1 cellular context compared by ENCODE assay signal in the genomic region with DNA sequence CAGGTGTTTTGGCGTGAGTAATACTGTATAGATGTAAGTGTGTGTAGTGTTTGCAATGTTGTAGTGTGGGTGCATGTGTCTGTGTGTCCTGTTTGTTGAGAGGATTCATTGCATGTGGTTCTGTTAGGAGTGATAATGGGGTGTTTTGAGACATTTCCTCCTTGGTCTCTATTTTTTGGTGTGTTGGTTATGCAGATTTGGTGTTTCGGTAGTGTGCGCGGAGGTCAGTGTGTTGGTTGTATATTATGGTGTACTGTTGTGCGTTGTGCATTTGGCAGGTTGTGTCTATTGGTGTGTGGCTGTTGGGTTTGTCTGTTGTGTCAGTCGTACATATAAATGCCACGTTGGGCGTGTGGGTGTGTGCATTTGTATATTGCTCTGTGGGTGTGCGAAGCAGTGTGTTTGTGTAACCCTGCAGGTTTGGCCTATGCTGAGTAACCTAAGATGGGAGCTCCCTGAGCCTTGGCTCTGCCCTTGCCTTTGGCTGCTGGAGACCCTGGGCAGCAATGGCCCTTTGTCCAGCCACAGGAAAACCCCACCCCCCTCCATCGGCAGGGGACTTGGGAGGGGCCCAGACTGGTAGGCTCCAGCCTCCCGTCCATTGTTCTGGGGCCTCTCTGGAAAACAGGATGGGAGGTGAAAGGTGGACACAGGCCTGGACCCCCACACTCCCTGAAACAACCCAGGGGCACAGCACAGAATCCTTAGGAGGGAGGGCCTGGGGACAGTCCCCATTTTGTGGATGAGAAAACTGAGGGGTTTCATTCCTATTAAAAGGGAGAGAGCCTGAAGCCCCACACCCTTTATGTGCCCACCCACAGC.
A peak's percentile ranks its signal among the peaks of the same experiment; 100 is the strongest.
TF ChIP-seq lines count a peak whose summit lies in the region.

No MANE protein-coding gene starts in this region.

TF ChIP-seq in HepG2, 621 proteins besides CTCF, POLR2A, EP300 and RAD21 (continued from another document and continues in another):
- TF ChIP-seq, protein P1, sequence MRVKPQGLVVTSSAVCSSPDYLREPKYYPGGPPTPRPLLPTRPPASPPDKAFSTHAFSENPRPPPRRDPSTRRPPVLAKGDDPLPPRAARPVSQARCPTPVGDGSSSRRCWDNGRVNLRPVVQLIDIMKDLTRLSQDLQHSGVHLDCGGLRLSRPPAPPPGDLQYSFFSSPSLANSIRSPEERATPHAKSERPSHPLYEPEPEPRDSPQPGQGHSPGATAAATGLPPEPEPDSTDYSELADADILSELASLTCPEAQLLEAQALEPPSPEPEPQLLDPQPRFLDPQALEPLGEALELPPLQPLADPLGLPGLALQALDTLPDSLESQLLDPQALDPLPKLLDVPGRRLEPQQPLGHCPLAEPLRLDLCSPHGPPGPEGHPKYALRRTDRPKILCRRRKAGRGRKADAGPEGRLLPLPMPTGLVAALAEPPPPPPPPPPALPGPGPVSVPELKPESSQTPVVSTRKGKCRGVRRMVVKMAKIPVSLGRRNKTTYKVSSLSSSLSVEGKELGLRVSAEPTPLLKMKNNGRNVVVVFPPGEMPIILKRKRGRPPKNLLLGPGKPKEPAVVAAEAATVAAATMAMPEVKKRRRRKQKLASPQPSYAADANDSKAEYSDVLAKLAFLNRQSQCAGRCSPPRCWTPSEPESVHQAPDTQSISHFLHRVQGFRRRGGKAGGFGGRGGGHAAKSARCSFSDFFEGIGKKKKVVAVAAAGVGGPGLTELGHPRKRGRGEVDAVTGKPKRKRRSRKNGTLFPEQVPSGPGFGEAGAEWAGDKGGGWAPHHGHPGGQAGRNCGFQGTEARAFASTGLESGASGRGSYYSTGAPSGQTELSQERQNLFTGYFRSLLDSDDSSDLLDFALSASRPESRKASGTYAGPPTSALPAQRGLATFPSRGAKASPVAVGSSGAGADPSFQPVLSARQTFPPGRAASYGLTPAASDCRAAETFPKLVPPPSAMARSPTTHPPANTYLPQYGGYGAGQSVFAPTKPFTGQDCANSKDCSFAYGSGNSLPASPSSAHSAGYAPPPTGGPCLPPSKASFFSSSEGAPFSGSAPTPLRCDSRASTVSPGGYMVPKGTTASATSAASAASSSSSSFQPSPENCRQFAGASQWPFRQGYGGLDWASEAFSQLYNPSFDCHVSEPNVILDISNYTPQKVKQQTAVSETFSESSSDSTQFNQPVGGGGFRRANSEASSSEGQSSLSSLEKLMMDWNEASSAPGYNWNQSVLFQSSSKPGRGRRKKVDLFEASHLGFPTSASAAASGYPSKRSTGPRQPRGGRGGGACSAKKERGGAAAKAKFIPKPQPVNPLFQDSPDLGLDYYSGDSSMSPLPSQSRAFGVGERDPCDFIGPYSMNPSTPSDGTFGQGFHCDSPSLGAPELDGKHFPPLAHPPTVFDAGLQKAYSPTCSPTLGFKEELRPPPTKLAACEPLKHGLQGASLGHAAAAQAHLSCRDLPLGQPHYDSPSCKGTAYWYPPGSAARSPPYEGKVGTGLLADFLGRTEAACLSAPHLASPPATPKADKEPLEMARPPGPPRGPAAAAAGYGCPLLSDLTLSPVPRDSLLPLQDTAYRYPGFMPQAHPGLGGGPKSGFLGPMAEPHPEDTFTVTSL (CRISPR knock-in tag; IDR thresholded peaks at IDR 0.05; ENCODE audit: borderline replicate concordance) = no peak
- TF ChIP-seq SRY (CRISPR knock-in tag; IDR thresholded peaks at IDR 0.05) (no peak), KDM1A (CRISPR knock-in tag; IDR thresholded peaks at IDR 0.05) (no peak), MBNL3 (CRISPR knock-in tag; conservative IDR thresholded peaks at IDR 0.05) (no peak), ZNF235 (CRISPR knock-in tag; IDR thresholded peaks at IDR 0.05; ENCODE audit: borderline replicate concordance) (no peak), ATF6 (CRISPR knock-in tag; conservative IDR thresholded peaks at IDR 0.05) (no peak), ZFP1 (CRISPR knock-in tag; IDR thresholded peaks at IDR 0.05) (no peak), ZNF264 (CRISPR knock-in tag; IDR thresholded peaks at IDR 0.05) (peak; percentile 58; the same call in 1 of the 2 replicates), SYNCRIP (IDR thresholded peaks at IDR 0.05; ENCODE audit: insufficient read depth, low read depth, low read length) (no peak), HCFC1 (IDR thresholded peaks at IDR 0.05; ENCODE audit: low read depth, low read length) (0 out of 2 replicates have a peak, but pooled peaks have one; percentile 12), SP140L (CRISPR knock-in tag; IDR thresholded peaks at IDR 0.05; ENCODE audit: borderline replicate concordance) (no peak), POGZ (CRISPR knock-in tag; IDR thresholded peaks at IDR 0.05) (no peak; the same call in 1 of the 2 replicates), SAP130 (CRISPR knock-in tag; IDR thresholded peaks at IDR 0.05; ENCODE audit: low read depth) (peak; percentile 78), ZNF282 (IDR thresholded peaks at IDR 0.05; ENCODE audit: partially characterized antibody) (no peak), ZNF160 (CRISPR knock-in tag; IDR thresholded peaks at IDR 0.05) (no peak), ARNT2 (CRISPR knock-in tag; IDR thresholded peaks at IDR 0.05; ENCODE audit: low read depth) (no peak), ETV5 (CRISPR knock-in tag; IDR thresholded peaks at IDR 0.05; ENCODE audit: borderline replicate concordance) (peak; percentile 76), ARID2 (CRISPR knock-in tag; IDR thresholded peaks at IDR 0.05; ENCODE audit: borderline replicate concordance) (no peak), ZNF720 (CRISPR knock-in tag; IDR thresholded peaks at IDR 0.05) (no peak), RBM39 (IDR thresholded peaks at IDR 0.05; ENCODE audit: low read depth, low read length, poor library complexity, severe bottlenecking) (no peak), HOXA7 (CRISPR knock-in tag; IDR thresholded peaks at IDR 0.05) (no peak), HNF1B (CRISPR knock-in tag; IDR thresholded peaks at IDR 0.05) (no peak), NR2F6 (IDR thresholded peaks at IDR 0.05) (peak; percentile 72), NR2F6 (CRISPR knock-in tag; IDR thresholded peaks at IDR 0.05) (peak; percentile 77; the same call in 1 of the 2 replicates), MED8 (CRISPR knock-in tag; IDR thresholded peaks at IDR 0.05; ENCODE audit: insufficient replicate concordance) (no peak), ZNF292 (CRISPR knock-in tag; IDR thresholded peaks at IDR 0.05; ENCODE audit: borderline replicate concordance, low read depth) (peak; percentile 73; the same call in 1 of the 2 replicates), POLR2AphosphoS2 (IDR thresholded peaks at IDR 0.05; ENCODE audit: low read depth, low read length) (no peak), NAIF1 (CRISPR knock-in tag; IDR thresholded peaks at IDR 0.05; ENCODE audit: borderline replicate concordance) (no peak), ZEB1 (IDR thresholded peaks at IDR 0.05; ENCODE audit: insufficient replicate concordance, low read depth) (no peak), TFDP2 (CRISPR knock-in tag; IDR thresholded peaks at IDR 0.05) (no peak), FOXA3 (CRISPR knock-in tag; IDR thresholded peaks at IDR 0.05) (no peak; the same call in 1 of the 2 replicates), HES4 (CRISPR knock-in tag; IDR thresholded peaks at IDR 0.05; ENCODE audit: borderline replicate concordance) (no peak), ZNF747 (CRISPR knock-in tag; IDR thresholded peaks at IDR 0.05; ENCODE audit: borderline replicate concordance) (no peak), ZBTB21 (CRISPR knock-in tag; IDR thresholded peaks at IDR 0.05) (no peak), CREB1 (IDR thresholded peaks at IDR 0.05) (no peak), CREB1 (CRISPR knock-in tag; IDR thresholded peaks at IDR 0.05) (no peak), KDM5A (IDR thresholded peaks at IDR 0.05; ENCODE audit: borderline replicate concordance, low read length) (no peak; the same call in 1 of the 2 replicates), PCBP2 (optimal IDR thresholded peaks at IDR 0.05; ENCODE audit: low read depth, low read length, poor library complexity, severe bottlenecking) (no peak), ZFP37 (CRISPR knock-in tag; IDR thresholded peaks at IDR 0.05; ENCODE audit: borderline replicate concordance) (peak; percentile 73; the same call in 1 of the 2 replicates), ZNF34 (CRISPR knock-in tag; IDR thresholded peaks at IDR 0.05; ENCODE audit: borderline replicate concordance) (no peak), CBX2 (IDR thresholded peaks at IDR 0.05; ENCODE audit: low read depth, low read length) (no peak), CBX2 (CRISPR knock-in tag; IDR thresholded peaks at IDR 0.05; ENCODE audit: low read depth) (no peak)
- TF ChIP-seq, protein P2, sequence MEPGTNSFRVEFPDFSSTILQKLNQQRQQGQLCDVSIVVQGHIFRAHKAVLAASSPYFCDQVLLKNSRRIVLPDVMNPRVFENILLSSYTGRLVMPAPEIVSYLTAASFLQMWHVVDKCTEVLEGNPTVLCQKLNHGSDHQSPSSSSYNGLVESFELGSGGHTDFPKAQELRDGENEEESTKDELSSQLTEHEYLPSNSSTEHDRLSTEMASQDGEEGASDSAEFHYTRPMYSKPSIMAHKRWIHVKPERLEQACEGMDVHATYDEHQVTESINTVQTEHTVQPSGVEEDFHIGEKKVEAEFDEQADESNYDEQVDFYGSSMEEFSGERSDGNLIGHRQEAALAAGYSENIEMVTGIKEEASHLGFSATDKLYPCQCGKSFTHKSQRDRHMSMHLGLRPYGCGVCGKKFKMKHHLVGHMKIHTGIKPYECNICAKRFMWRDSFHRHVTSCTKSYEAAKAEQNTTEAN (CRISPR knock-in tag; conservative IDR thresholded peaks at IDR 0.05) = peak; percentile 95
- TF ChIP-seq, protein P3, sequence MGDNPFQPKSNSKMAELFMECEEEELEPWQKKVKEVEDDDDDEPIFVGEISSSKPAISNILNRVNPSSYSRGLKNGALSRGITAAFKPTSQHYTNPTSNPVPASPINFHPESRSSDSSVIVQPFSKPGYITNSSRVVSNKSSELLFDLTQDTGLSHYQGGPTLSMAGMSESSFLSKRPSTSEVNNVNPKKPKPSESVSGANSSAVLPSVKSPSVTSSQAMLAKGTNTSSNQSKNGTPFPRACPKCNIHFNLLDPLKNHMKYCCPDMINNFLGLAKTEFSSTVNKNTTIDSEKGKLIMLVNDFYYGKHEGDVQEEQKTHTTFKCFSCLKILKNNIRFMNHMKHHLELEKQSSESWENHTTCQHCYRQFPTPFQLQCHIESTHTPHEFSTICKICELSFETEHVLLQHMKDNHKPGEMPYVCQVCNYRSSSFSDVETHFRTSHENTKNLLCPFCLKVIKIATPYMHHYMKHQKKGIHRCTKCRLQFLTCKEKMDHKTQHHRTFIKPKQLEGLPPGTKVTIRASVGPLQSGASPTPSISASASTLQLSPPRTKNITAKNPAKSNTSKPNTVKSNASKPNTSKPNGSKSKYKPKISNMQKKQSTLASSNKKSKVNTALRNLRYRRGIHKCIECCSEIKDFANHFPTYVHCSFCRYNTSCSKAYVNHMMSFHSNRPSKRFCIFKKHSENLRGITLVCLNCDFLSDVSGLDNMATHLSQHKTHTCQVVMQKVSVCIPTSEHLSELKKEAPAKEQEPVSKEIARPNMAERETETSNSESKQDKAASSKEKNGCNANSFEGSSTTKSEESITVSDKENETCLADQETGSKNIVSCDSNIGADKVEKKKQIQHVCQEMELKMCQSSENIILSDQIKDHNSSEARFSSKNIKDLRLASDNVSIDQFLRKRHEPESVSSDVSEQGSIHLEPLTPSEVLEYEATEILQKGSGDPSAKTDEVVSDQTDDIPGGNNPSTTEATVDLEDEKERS (CRISPR knock-in tag; IDR thresholded peaks at IDR 0.05) = no peak
- TF ChIP-seq, protein P4, sequence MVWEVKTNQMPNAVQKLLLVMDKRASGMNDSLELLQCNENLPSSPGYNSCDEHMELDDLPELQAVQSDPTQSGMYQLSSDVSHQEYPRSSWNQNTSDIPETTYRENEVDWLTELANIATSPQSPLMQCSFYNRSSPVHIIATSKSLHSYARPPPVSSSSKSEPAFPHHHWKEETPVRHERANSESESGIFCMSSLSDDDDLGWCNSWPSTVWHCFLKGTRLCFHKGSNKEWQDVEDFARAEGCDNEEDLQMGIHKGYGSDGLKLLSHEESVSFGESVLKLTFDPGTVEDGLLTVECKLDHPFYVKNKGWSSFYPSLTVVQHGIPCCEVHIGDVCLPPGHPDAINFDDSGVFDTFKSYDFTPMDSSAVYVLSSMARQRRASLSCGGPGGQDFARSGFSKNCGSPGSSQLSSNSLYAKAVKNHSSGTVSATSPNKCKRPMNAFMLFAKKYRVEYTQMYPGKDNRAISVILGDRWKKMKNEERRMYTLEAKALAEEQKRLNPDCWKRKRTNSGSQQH (CRISPR knock-in tag; IDR thresholded peaks at IDR 0.05; ENCODE audit: low read depth) = no peak
- TF ChIP-seq, protein P5, sequence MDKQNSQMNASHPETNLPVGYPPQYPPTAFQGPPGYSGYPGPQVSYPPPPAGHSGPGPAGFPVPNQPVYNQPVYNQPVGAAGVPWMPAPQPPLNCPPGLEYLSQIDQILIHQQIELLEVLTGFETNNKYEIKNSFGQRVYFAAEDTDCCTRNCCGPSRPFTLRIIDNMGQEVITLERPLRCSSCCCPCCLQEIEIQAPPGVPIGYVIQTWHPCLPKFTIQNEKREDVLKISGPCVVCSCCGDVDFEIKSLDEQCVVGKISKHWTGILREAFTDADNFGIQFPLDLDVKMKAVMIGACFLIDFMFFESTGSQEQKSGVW (CRISPR knock-in tag; IDR thresholded peaks at IDR 0.05; ENCODE audit: borderline replicate concordance) = no peak
